In genomic region chr3:134462236-134463059, GRCh38 we compare ENCODE assay signal across 10 cellular contexts. TPM values are rescaled to one million over a fixed set of nuclear protein-coding genes. Genes with fewer than 3 reads are reported as not detected.
A peak's percentile ranks its signal among the peaks of the same experiment; 100 is the strongest.
DNase-seq lines count a peak whose midpoint lies in the region; ATAC-seq lines count a peak whose summit lies in the region.
"Had no signal": no experiment of that assay in that cellular context is flagged by ENCODE, and none has a peak within 500 bp of the region (broad histone marks: within the 10 kb centered on the region; RNA-seq: fewer than 3 reads in every experiment).

No MANE protein-coding gene starts in this region.

- H3K36me3 ChIP-seq in duodenal mucosa (ENCODE audit: control insufficient read depth in 1 of 2, insufficient read depth in 2 of 2, low read length in 2 of 2) (no peaks in the 10 kb centered on the region), mesendoderm (ENCODE audit: control insufficient read depth, insufficient read depth, low read length) (no peaks in the 10 kb centered on the region), thymus (ENCODE audit: control insufficient read depth, insufficient read depth) (no peaks in the 10 kb centered on the region)

- no peak overlapping the region for H4K5ac ChIP-seq in mesendoderm (ENCODE audit: low read length)

- H3K27ac ChIP-seq in duodenal mucosa (ENCODE audit: low read depth, low read length) (peak overlapping the region; percentile 11), mesendoderm (ENCODE audit: low read depth, low read length) (no peak overlapping the region), thymus (ENCODE audit: low read depth) (peak overlapping the region; percentile 65)

- H3K18ac ChIP-seq in mesendoderm (ENCODE audit: low read length): peak overlapping the region; percentile 68

- H3K9me3 ChIP-seq in duodenal mucosa (ENCODE audit: control insufficient read depth in 1 of 2, low read length in 2 of 2): no peaks in the 10 kb centered on the region
- no peaks in the 10 kb centered on the region for H3K9me3 ChIP-seq in thymus (ENCODE audit: control insufficient read depth)

- H3K23ac ChIP-seq in mesendoderm (ENCODE audit: low read length): no peak overlapping the region

- H3K27me3 ChIP-seq in duodenal mucosa (ENCODE audit: control insufficient read depth in 1 of 2, insufficient read depth in 2 of 2, low read length in 2 of 2): no peaks in the 10 kb centered on the region
- no peaks in the 10 kb centered on the region for H3K27me3 ChIP-seq in mesendoderm (ENCODE audit: insufficient read depth, low read length, poor library complexity)
- H3K27me3 ChIP-seq in thymus (ENCODE audit: control insufficient read depth, insufficient read depth): no peaks in the 10 kb centered on the region

- ATAC-seq in HG02938 (IDR thresholded peaks at IDR 0.05; ENCODE audit: unreplicated experiment) (no peak), GM21360 (IDR thresholded peaks at IDR 0.05; ENCODE audit: unreplicated experiment) (no peak), HG02884 (IDR thresholded peaks at IDR 0.05; ENCODE audit: unreplicated experiment) (no peak)

- no peaks in the 10 kb centered on the region for H3K79me1 ChIP-seq in mesendoderm (ENCODE audit: low read length)

- H3K4me1 ChIP-seq in duodenal mucosa (ENCODE audit: control insufficient read depth in 1 of 2, insufficient read depth in 2 of 2, low read length in 2 of 2) (peaks cover 4 to 13% of the 10 kb centered on the region in 2 donors), mesendoderm (ENCODE audit: control insufficient read depth, low read depth, low read length) (no peaks in the 10 kb centered on the region), thymus (ENCODE audit: control insufficient read depth, insufficient read depth, low read length) (no peaks in the 10 kb centered on the region)

- H2AK5ac ChIP-seq in mesendoderm (ENCODE audit: low read length): no peak overlapping the region

- peak overlapping the region; percentile 35 for H2BK120ac ChIP-seq in mesendoderm (ENCODE audit: low read depth, low read length)

- peak; percentile 68 for DNase-seq in LHCN-M2 (ENCODE audit: low read depth)
- DNase-seq in mesendoderm: no peak
- DNase-seq in DMS 273 treated with DMSO at 0.1 percent for 48 hours (lab: John Stamatoyannopoulos, UW): no peak
- DNase-seq: activated CD4-positive, alpha-beta T cell treated with anti-CD3 and anti-CD28 coated beads for 4 hours; NK-92 treated with Interleukin-12 subunit alpha and Interleukin-12 subunit beta, amount 100 ng/mL, for 24 hours had no signal

- H3K9ac ChIP-seq in duodenal mucosa (ENCODE audit: low read depth in 1 of 2, low read length in 2 of 2) (no peak overlapping the region), mesendoderm (ENCODE audit: low read length) (no peak overlapping the region)

- peak overlapping the region; percentile 9 for H3K4ac ChIP-seq in mesendoderm (ENCODE audit: low read depth, low read length)

- H2BK5ac ChIP-seq in mesendoderm (ENCODE audit: low read length): no peak overlapping the region

- no peaks in the 10 kb centered on the region for H3K79me2 ChIP-seq in mesendoderm (ENCODE audit: control insufficient read depth, insufficient read depth, low read length)

- no peak overlapping the region for H3K4me3 ChIP-seq in duodenal mucosa (ENCODE audit: low read depth in 1 of 2, low read length in 2 of 2)
- H3K4me3 ChIP-seq in mesendoderm (ENCODE audit: low read length): no peak overlapping the region
- no peak overlapping the region for H3K4me3 ChIP-seq in thymus (ENCODE audit: low read length)

- no peak overlapping the region for H4K8ac ChIP-seq in mesendoderm (ENCODE audit: low read depth, low read length)

- H3K56ac ChIP-seq in mesendoderm (ENCODE audit: low read length): peak overlapping the region; percentile 27

- no CpG with 5 or more reads among the region's 10 CpGs for WGBS in mesendoderm (ENCODE audit: extremely low coverage, insufficient coverage, low lambda C conversion rate)
- 89% methylated on average over 10 of the region's 10 CpGs for WGBS in thymus

- peak overlapping the region; percentile 61 for H2BK15ac ChIP-seq in mesendoderm (replicated peaks; ENCODE audit: low read depth)

- H3K4me2 ChIP-seq in mesendoderm (ENCODE audit: low read length): no peak overlapping the region

RNA-seq across cellular contexts. Expression of gene ANAPC13, which starts 23.3 kb away (rescaled TPM):
- 166 and 196 TPM in 2 replicates for total RNA-seq in LHCN-M2 (2014; rRNA removed)
- polyA plus RNA-seq in LHCN-M2 (2012): 116 TPM
- polyA plus RNA-seq in mesendoderm (2013, experiment 1 of 2): 28.0 TPM
- 26.6 TPM for polyA plus RNA-seq in mesendoderm (2013, experiment 2 of 2)
- polyA plus RNA-seq in thymus: 83.9 TPM

RNA-seq across cellular contexts. Expression of gene CEP63, which starts 23.4 kb away (rescaled TPM):
- total RNA-seq in LHCN-M2 (2014; rRNA removed): 25.0 and 29.8 TPM in 2 replicates
- polyA plus RNA-seq in LHCN-M2 (2012): 17.6 TPM
- 20.6 TPM for polyA plus RNA-seq in mesendoderm (2013, experiment 1 of 2)
- polyA plus RNA-seq in mesendoderm (2013, experiment 2 of 2): 21.0 TPM
- 37.1 TPM for polyA plus RNA-seq in thymus
